Comparison of ENCODE assay signal across 1 cellular context in the genomic region with DNA sequence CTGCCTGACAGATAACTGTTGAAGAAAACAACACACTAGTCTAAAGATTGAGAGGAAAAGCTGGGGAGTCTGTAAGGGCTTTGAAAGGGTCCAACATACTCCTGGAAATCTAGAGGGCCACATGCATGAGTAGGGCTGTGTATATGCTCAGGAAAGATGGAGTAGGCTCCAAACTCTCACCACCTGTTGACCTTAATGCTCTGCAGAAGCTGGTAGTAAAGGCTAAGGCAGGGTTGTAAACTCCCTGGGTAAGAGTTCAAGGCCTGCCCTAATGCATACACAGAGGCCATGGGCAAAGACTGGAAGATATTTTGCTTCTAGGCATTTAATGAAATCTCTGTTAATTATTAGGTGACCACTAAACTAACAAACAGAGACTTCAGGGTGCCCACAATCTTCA.
TF ChIP-seq lines count a peak whose summit lies in the region.

No MANE protein-coding gene starts in this region.

TF ChIP-seq in GM12878, 131 proteins besides CTCF, POLR2A, EP300 and RAD21:
- no peak for TF ChIP-seq CREM (IDR thresholded peaks at IDR 0.05; ENCODE audit: low read depth)
- TF ChIP-seq, protein P1, sequence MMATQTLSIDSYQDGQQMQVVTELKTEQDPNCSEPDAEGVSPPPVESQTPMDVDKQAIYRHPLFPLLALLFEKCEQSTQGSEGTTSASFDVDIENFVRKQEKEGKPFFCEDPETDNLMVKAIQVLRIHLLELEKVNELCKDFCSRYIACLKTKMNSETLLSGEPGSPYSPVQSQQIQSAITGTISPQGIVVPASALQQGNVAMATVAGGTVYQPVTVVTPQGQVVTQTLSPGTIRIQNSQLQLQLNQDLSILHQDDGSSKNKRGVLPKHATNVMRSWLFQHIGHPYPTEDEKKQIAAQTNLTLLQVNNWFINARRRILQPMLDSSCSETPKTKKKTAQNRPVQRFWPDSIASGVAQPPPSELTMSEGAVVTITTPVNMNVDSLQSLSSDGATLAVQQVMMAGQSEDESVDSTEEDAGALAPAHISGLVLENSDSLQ (IDR thresholded peaks at IDR 0.05) = no peak
- TF ChIP-seq, protein P2, sequence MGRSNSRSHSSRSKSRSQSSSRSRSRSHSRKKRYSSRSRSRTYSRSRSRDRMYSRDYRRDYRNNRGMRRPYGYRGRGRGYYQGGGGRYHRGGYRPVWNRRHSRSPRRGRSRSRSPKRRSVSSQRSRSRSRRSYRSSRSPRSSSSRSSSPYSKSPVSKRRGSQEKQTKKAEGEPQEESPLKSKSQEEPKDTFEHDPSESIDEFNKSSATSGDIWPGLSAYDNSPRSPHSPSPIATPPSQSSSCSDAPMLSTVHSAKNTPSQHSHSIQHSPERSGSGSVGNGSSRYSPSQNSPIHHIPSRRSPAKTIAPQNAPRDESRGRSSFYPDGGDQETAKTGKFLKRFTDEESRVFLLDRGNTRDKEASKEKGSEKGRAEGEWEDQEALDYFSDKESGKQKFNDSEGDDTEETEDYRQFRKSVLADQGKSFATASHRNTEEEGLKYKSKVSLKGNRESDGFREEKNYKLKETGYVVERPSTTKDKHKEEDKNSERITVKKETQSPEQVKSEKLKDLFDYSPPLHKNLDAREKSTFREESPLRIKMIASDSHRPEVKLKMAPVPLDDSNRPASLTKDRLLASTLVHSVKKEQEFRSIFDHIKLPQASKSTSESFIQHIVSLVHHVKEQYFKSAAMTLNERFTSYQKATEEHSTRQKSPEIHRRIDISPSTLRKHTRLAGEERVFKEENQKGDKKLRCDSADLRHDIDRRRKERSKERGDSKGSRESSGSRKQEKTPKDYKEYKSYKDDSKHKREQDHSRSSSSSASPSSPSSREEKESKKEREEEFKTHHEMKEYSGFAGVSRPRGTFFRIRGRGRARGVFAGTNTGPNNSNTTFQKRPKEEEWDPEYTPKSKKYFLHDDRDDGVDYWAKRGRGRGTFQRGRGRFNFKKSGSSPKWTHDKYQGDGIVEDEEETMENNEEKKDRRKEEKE (IDR thresholded peaks at IDR 0.05) = no peak
- TF ChIP-seq, protein P3, sequence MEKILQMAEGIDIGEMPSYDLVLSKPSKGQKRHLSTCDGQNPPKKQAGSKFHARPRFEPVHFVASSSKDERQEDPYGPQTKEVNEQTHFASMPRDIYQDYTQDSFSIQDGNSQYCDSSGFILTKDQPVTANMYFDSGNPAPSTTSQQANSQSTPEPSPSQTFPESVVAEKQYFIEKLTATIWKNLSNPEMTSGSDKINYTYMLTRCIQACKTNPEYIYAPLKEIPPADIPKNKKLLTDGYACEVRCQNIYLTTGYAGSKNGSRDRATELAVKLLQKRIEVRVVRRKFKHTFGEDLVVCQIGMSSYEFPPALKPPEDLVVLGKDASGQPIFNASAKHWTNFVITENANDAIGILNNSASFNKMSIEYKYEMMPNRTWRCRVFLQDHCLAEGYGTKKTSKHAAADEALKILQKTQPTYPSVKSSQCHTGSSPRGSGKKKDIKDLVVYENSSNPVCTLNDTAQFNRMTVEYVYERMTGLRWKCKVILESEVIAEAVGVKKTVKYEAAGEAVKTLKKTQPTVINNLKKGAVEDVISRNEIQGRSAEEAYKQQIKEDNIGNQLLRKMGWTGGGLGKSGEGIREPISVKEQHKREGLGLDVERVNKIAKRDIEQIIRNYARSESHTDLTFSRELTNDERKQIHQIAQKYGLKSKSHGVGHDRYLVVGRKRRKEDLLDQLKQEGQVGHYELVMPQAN (conservative IDR thresholded peaks at IDR 0.05) = no peak
- no peak for TF ChIP-seq HDAC2 (IDR thresholded peaks at IDR 0.05)
